In genomic region chr18:11309172-11309571, GRCh38 we compare ENCODE assay signal across 11 cellular contexts.
DNase-seq lines count a peak whose midpoint lies in the region; TF ChIP-seq lines count a peak whose summit lies in the region.
"Had no signal": no experiment of that assay in that cellular context is flagged by ENCODE, and none has a peak within 500 bp of the region (broad histone marks: within the 10 kb centered on the region; RNA-seq: fewer than 3 reads in every experiment).

No MANE protein-coding gene starts in this region.

- H3K4me3 ChIP-seq in astrocyte of the cerebellum (ENCODE audit: low read depth, low read length): no peak overlapping the region

- no peaks in the 10 kb centered on the region for H3K4me1 Mint-ChIP-seq in osteocyte (ENCODE audit: unreplicated experiment)

- H3K27ac Mint-ChIP-seq in osteocyte (ENCODE audit: unreplicated experiment): no peak overlapping the region

- peaks cover under 1% of the 10 kb centered on the region for H3K36me3 Mint-ChIP-seq in osteocyte (ENCODE audit: unreplicated experiment)

- peaks cover 4% of the 10 kb centered on the region for H3K9me3 Mint-ChIP-seq in osteocyte (ENCODE audit: unreplicated experiment)

- peak; percentile 43; the same call in 1 of the 2 replicates for TF ChIP-seq CTCF in LNCAP (IDR thresholded peaks at IDR 0.05)
- TF ChIP-seq CTCF in astrocyte of the cerebellum (IDR thresholded peaks at IDR 0.05; ENCODE audit: low read depth, low read length, missing control alignments): peak; percentile 52
- TF ChIP-seq CTCF in osteocyte (IDR thresholded peaks at IDR 0.05): peak; percentile 46

- in situ Hi-C loops in astrocyte of the cerebellum (cut with HindIII; ENCODE audit: low sequenced_read_pairs): loop anchor here (25.0 kb wide), 1 partner anchor 203 kb away; no protein-coding TSS in a partner anchor

- H3K4me3 Mint-ChIP-seq in osteocyte (ENCODE audit: unreplicated experiment): no peak overlapping the region

- DNase-seq in NCI-H2196 (lab: John Stamatoyannopoulos, UW; ENCODE audit: unreplicated experiment): peak; percentile 9
- DNase-seq in NCI-H2196 treated with DMSO at 0.1 percent for 48 hours (lab: John Stamatoyannopoulos, UW; ENCODE audit: unreplicated experiment): no peak
- no peak for DNase-seq in astrocyte of the cerebellum (ENCODE audit: low read depth)
- DNase-seq in osteocyte (ENCODE audit: extremely low spot score, unreplicated experiment): no peak
- DNase-seq in activated effector memory CD4-positive, alpha-beta T cell treated with Interleukin-2 at 50 U/mL for 16 hours: no peak
- no peak for DNase-seq in middle frontal gyrus (ENCODE audit: extremely low spot score, low spot score)
- no peak for DNase-seq in 8988T
- DNase-seq: activated CD4-positive, CD25-positive, alpha-beta regulatory T cell; activated gamma-delta T cell treated with Interleukin-2 at 50 U/mL for 16 hours; NCI-H774 had no signal

- H3K27me3 Mint-ChIP-seq in osteocyte (ENCODE audit: unreplicated experiment): no peaks in the 10 kb centered on the region
